ENCODE assay signal across 8 cellular contexts in genomic region chr1:154182342-154183044, GRCh38. TPM values are rescaled to one million over a fixed set of nuclear protein-coding genes. Genes with fewer than 3 reads are reported as not detected.
A peak's percentile ranks its signal among the peaks of the same experiment; 100 is the strongest.
DNase-seq lines count a peak whose midpoint lies in the region; ATAC-seq, FAIRE-seq and TF ChIP-seq lines count a peak whose summit lies in the region.

No MANE protein-coding gene starts in this region.

- H3K36me3 Mint-ChIP-seq in WTC11: peaks cover 9% of the 10 kb centered on the region

- FAIRE-seq in kidney (lab: Jason Lieb, UNC): no peak

- H3K4me3 ChIP-seq in GM12864 (ENCODE audit: low read depth, low read length) (peak overlapping the region; percentile 91), kidney (ENCODE audit: low read length in 2 of 2) (peak overlapping the region; percentile 96)

- peak overlapping the region; percentile 77 for H3K27ac ChIP-seq in caudate nucleus (ENCODE audit: low read depth, low read length)
- H3K27ac ChIP-seq in kidney (ENCODE audit: low read depth in 2 of 2, low read length in 2 of 2): peak overlapping the region; percentile 86 to 87

- H3K9me3 Mint-ChIP-seq in WTC11: no peaks in the 10 kb centered on the region

- CTCF ChIA-PET in HEK293T (lab: Yijun Ruan, JAX) (no interaction called here), WTC11 (lab: Charles Lee) (interaction anchor here (0.6 to 1.5 kb wide), 3 partner anchors 38 to 90 kb away, joined by 4 to 5 read pairs (median 4); partner anchors contain the start of genes HAX1 and UBAP2L)

- H3K4me1 Mint-ChIP-seq in WTC11: peaks cover 64% of the 10 kb centered on the region

- ATAC-seq in WTC11: peak; percentile 10

- H3K4me3 Mint-ChIP-seq in WTC11: peak overlapping the region; percentile 100

- peaks cover 28 to 37% of the 10 kb centered on the region in 2 donors for H3K4me1 ChIP-seq in kidney (ENCODE audit: control insufficient read depth in 1 of 2, insufficient read depth in 1 of 2, low read depth in 1 of 2, low read length in 2 of 2)

- H3K36me3 ChIP-seq in kidney (ENCODE audit: control insufficient read depth in 1 of 2, insufficient read depth in 2 of 2, low read length in 2 of 2): peaks cover 0 to 2% of the 10 kb centered on the region in 2 donors

- intact Hi-C loops in kidney (cut with DNase I): no loop called here

- H3K9me3 ChIP-seq in kidney (ENCODE audit: control insufficient read depth in 1 of 2, low read length in 2 of 2): no peaks in the 10 kb centered on the region

- H3K9ac ChIP-seq in kidney (ENCODE audit: low read length in 2 of 2): peak overlapping the region; percentile 61 to 90

- H3K27ac Mint-ChIP-seq in WTC11: peak overlapping the region; percentile 100

- no peaks in the 10 kb centered on the region for H3K27me3 Mint-ChIP-seq in WTC11 (ENCODE audit: low read depth)

- POLR2A ChIA-PET in HEK293T (lab: Yijun Ruan, JAX) (interaction anchor here (0.7 to 1.5 kb wide), 8 partner anchors 10 to 192 kb away, joined by 3 to 8 read pairs (median 4); partner anchors contain the start of genes RPS27 and UBAP2L), WTC11 (lab: Charles Lee) (interaction anchor here (1.4 kb wide), 1 partner anchor 38 kb away, joined by 8 read pairs; the partner anchor contains the start of gene UBAP2L)

- DNase-seq in GM12864 (ENCODE audit: low read depth) (peak; percentile 81), HEK293T (ENCODE audit: extremely low spot score) (peak; percentile 63), NCI-H146 (lab: John Stamatoyannopoulos, UW) (peak; percentile 50), WTC11 (ENCODE audit: low spot score) (peak; percentile 39), caudate nucleus (lab: John Stamatoyannopoulos, UW) (peak in 45 of 61 donors; percentile 15 to 79 (median 53)), kidney (peak; percentile 92), cerebellar nuclear complex (lab: John Stamatoyannopoulos, UW) (no peak)
- peak; percentile 24 to 50 for DNase-seq in stimulated activated CD4-positive, alpha-beta T cell treated with anti-CD3 and anti-CD28 coated beads, Interleukin-15, amount 100 ng/mL, for 1 hour (ENCODE audit: low read depth in 1 of 2, low spot score in 1 of 2)

- no peak for TF ChIP-seq CTCF in GM12864 (IDR thresholded peaks at IDR 0.05; ENCODE audit: low read depth, low read length, missing control alignments)
- TF ChIP-seq CTCF in WTC11 (IDR thresholded peaks at IDR 0.05): no peak
- no peak for TF ChIP-seq CTCF in kidney (IDR thresholded peaks at IDR 0.05; ENCODE audit: borderline replicate concordance, extremely low read depth, insufficient read depth)

TF ChIP-seq in HEK293T, 16 proteins besides CTCF, POLR2A, EP300 and RAD21:
- TF ChIP-seq FOXK2 (IDR thresholded peaks at IDR 0.05): no peak
- no peak for TF ChIP-seq L3MBTL2 (conservative IDR thresholded peaks at IDR 0.05)
- no peak for TF ChIP-seq HDGF (IDR thresholded peaks at IDR 0.05; ENCODE audit: borderline replicate concordance)
- no peak for TF ChIP-seq CTBP1 (IDR thresholded peaks at IDR 0.05; ENCODE audit: borderline replicate concordance)
- no peak for TF ChIP-seq LEF1 (IDR thresholded peaks at IDR 0.05; ENCODE audit: borderline replicate concordance)
- no peak for TF ChIP-seq FOXM1 (IDR thresholded peaks at IDR 0.05; ENCODE audit: borderline replicate concordance)
- no peak for TF ChIP-seq ELF4 (IDR thresholded peaks at IDR 0.05)
- TF ChIP-seq FOXA1 (IDR thresholded peaks at IDR 0.05): no peak
- TF ChIP-seq SUZ12 (IDR thresholded peaks at IDR 0.05): no peak
- no peak for TF ChIP-seq BHLHE40 (IDR thresholded peaks at IDR 0.05; ENCODE audit: borderline replicate concordance)
- TF ChIP-seq NFRKB (IDR thresholded peaks at IDR 0.05): no peak
- no peak for TF ChIP-seq ZNF384 (IDR thresholded peaks at IDR 0.05)
- no peak for TF ChIP-seq SP1 (IDR thresholded peaks at IDR 0.05)
- no peak for TF ChIP-seq TARDBP (IDR thresholded peaks at IDR 0.05)
- no peak for TF ChIP-seq ARNT (IDR thresholded peaks at IDR 0.05)
- TF ChIP-seq PKNOX1 (IDR thresholded peaks at IDR 0.05): no peak

TF ChIP-seq in WTC11, 78 proteins besides CTCF, POLR2A, EP300 and RAD21:
- no peak for TF ChIP-seq NFE2L1 (CRISPR knock-in tag; IDR thresholded peaks at IDR 0.05)
- 0 out of 2 replicates have a peak, but pooled peaks have one; percentile 58 for TF ChIP-seq ESRRA (CRISPR knock-in tag; IDR thresholded peaks at IDR 0.05; ENCODE audit: borderline replicate concordance)
- TF ChIP-seq ZNF138 (CRISPR knock-in tag; conservative IDR thresholded peaks at IDR 0.05): no peak
- no peak for TF ChIP-seq ERG (CRISPR knock-in tag; IDR thresholded peaks at IDR 0.05)
- TF ChIP-seq RELA (CRISPR knock-in tag; IDR thresholded peaks at IDR 0.05; ENCODE audit: borderline replicate concordance): 0 out of 2 replicates have a peak, but pooled peaks have one; percentile 56
- TF ChIP-seq IRF1 (CRISPR knock-in tag; IDR thresholded peaks at IDR 0.05): no peak
- TF ChIP-seq ZNF532 (CRISPR knock-in tag; IDR thresholded peaks at IDR 0.05; ENCODE audit: borderline replicate concordance): no peak
- TF ChIP-seq MYBL2 (CRISPR knock-in tag; IDR thresholded peaks at IDR 0.05): no peak
- TF ChIP-seq PREB (CRISPR knock-in tag; IDR thresholded peaks at IDR 0.05; ENCODE audit: borderline replicate concordance): no peak
- TF ChIP-seq FOXP1 (CRISPR knock-in tag; IDR thresholded peaks at IDR 0.05; ENCODE audit: borderline replicate concordance): no peak

RNA-seq across cellular contexts. Expression of gene TPM3, which starts 9.4 kb away (rescaled TPM):
- total RNA-seq in WTC11 (2021): 496 to 614 TPM (median 504 TPM) in 3 replicates
- total RNA-seq in kidney: 315 TPM
- 156 TPM for polyA plus RNA-seq in kidney (ENCODE audit: insufficient read depth, low read depth, low replicate concordance)

RNA-seq across cellular contexts. Expression of gene CFAP141, which starts 23.6 kb away (rescaled TPM):
- total RNA-seq in WTC11 (2021): not detected in 3 replicates
- total RNA-seq in kidney: not detected
- polyA plus RNA-seq in kidney (ENCODE audit: insufficient read depth, low read depth, low replicate concordance): not detected

RNA-seq across cellular contexts. Expression of gene NUP210L, which starts 27.6 kb away (rescaled TPM):
- total RNA-seq in WTC11 (2021) (0.02 to 0.09 TPM in 2 of 3 replicates, not detected in the other), kidney (0.06 TPM)
- not detected for polyA plus RNA-seq in kidney (ENCODE audit: insufficient read depth, low read depth, low replicate concordance)

RNA-seq across cellular contexts. Expression of gene UBAP2L, which starts 38.3 kb away (rescaled TPM):
- total RNA-seq in WTC11 (2021) (201 to 205 TPM (median 203 TPM) in 3 replicates), kidney (131 TPM)
- 46.2 TPM for polyA plus RNA-seq in kidney (ENCODE audit: insufficient read depth, low read depth, low replicate concordance)

Comparison
In these comparisons a context has a peak if more than half of its experiments do, and no peak if none do; other contexts are left out.
1. DNase-seq: peak in GM12864 (single experiment), HEK293T (single experiment), NCI-H146 (single experiment), WTC11 (single experiment), caudate nucleus (45 of 61), kidney (single experiment) and stimulated activated CD4-positive, alpha-beta T cell treated with anti-CD3 and anti-CD28 coated beads, Interleukin-15, amount 100 ng/mL, for 1 hour (2 of 2); none in cerebellar nuclear complex (0 of 2).